ENCODE assay signal across 1 cellular context in genomic region chr1:230825061-230825803, GRCh38.
A peak's percentile ranks its signal among the peaks of the same experiment; 100 is the strongest.
TF ChIP-seq lines count a peak whose summit lies in the region.

No MANE protein-coding gene starts in this region.

TF ChIP-seq in HEK293, 187 proteins besides CTCF, POLR2A, EP300 and RAD21 (continued from another document):
- TF ChIP-seq ZNF449 (tag by site-specific recombination; IDR thresholded peaks at IDR 0.05) = no peak
- no peak for TF ChIP-seq HIC1 (tag by site-specific recombination; IDR thresholded peaks at IDR 0.05)
- no peak for TF ChIP-seq PRDM6 (tag by site-specific recombination; IDR thresholded peaks at IDR 0.05)
- TF ChIP-seq ZBTB6 (tag by site-specific recombination; IDR thresholded peaks at IDR 0.05) = no peak
- peak; percentile 64; the same call in 1 of the 2 replicates for TF ChIP-seq ZBTB17 (tag by site-specific recombination; IDR thresholded peaks at IDR 0.05)
- no peak for TF ChIP-seq ZNF24 (tag by site-specific recombination; IDR thresholded peaks at IDR 0.05)
- TF ChIP-seq TSHZ1 (tag by site-specific recombination; IDR thresholded peaks at IDR 0.05; ENCODE audit: borderline replicate concordance) = 0 out of 2 replicates have a peak, but pooled peaks have one; percentile 3
- TF ChIP-seq PRDM1 (tag by site-specific recombination; IDR thresholded peaks at IDR 0.05) = 0 out of 2 replicates have a peak, but pooled peaks have one; percentile 10
- TF ChIP-seq KLF17 (tag by site-specific recombination; IDR thresholded peaks at IDR 0.05) = no peak
- no peak for TF ChIP-seq ZNF596 (tag by site-specific recombination; IDR thresholded peaks at IDR 0.05)
- TF ChIP-seq GFI1B (tag by site-specific recombination; IDR thresholded peaks at IDR 0.05) = no peak
- 0 out of 2 replicates have a peak, but pooled peaks have one; percentile 24 for TF ChIP-seq TRIM28 (IDR thresholded peaks at IDR 0.05; ENCODE audit: borderline replicate concordance, low read length)
- TF ChIP-seq ZNF791 (tag by site-specific recombination; IDR thresholded peaks at IDR 0.05) = no peak
- peak; percentile 37; the same call in 1 of the 2 replicates for TF ChIP-seq ZNF335 (tag by site-specific recombination; conservative IDR thresholded peaks at IDR 0.05)
